Comparison of ENCODE assay signal across 8 cellular contexts in genomic region chr3:151168269-151169094, GRCh38. TPM values are rescaled to one million over a fixed set of nuclear protein-coding genes. Genes with fewer than 3 reads are reported as not detected.
A peak's percentile ranks its signal among the peaks of the same experiment; 100 is the strongest.
DNase-seq lines count a peak whose midpoint lies in the region; ATAC-seq, FAIRE-seq and TF ChIP-seq lines count a peak whose summit lies in the region.

No MANE protein-coding gene starts in this region.

- H2AK5ac ChIP-seq in trophoblast cell (ENCODE audit: low read length): peak overlapping the region; percentile 59

- no peak overlapping the region for H4K8ac ChIP-seq in trophoblast cell (ENCODE audit: low read depth, low read length)

- H4K12ac ChIP-seq in trophoblast cell (ENCODE audit: low read depth, low read length): no peak overlapping the region

- peaks cover 4% of the 10 kb centered on the region for H3K79me2 ChIP-seq in trophoblast cell (ENCODE audit: control insufficient read depth, insufficient read depth, low read length, poor library complexity)

- H3K36me3 ChIP-seq in trophoblast cell (ENCODE audit: control insufficient read depth in 1 of 2, insufficient read depth in 2 of 2, low read length in 2 of 2) (peaks cover 12 to 24% of the 10 kb centered on the region in 2 experiments), upper lobe of right lung (no peaks in the 10 kb centered on the region)

- H3K4me2 ChIP-seq in trophoblast cell (ENCODE audit: low read length): no peak overlapping the region

- no peak overlapping the region for H2AFZ ChIP-seq in trophoblast cell (ENCODE audit: insufficient read depth, low read length, poor library complexity)

- H3K18ac ChIP-seq in trophoblast cell (ENCODE audit: low read length): no peak overlapping the region

- DNase-seq in D341Med (ENCODE audit: low spot score) (peak; percentile 72), KG1 (lab: John Stamatoyannopoulos, UW) (peak; percentile 51), RCC 7860 (ENCODE audit: low spot score) (peak; percentile 43), foreskin keratinocyte (peak in 1 of 2 donors; percentile 40), trophoblast cell (peak; percentile 72 to 90), upper lobe of right lung (peak; percentile 93)
- DNase-seq in activated T-helper 1 cell treated with anti-CD3 and anti-CD28 coated beads, Interleukin-2, amount 50 U/mL, for 16 hours (ENCODE audit: low read depth in 1 of 2, low spot score in 1 of 2): peak; percentile 60 to 72

- H3K4me3 ChIP-seq in trophoblast cell (ENCODE audit: low read depth, low read length) (no peak overlapping the region), upper lobe of right lung (no peak overlapping the region)

- peak; percentile 62 for FAIRE-seq in RCC 7860 (lab: Jason Lieb, UNC)

- no peak overlapping the region for H3K4ac ChIP-seq in trophoblast cell (ENCODE audit: low read depth, low read length)

- H3K27me3 ChIP-seq in foreskin keratinocyte (no peaks in the 10 kb centered on the region), trophoblast cell (ENCODE audit: insufficient read depth, low read length) (no peaks in the 10 kb centered on the region), upper lobe of right lung (no peaks in the 10 kb centered on the region)

- H3K4me1 ChIP-seq in foreskin keratinocyte: no peaks in the 10 kb centered on the region
- no peaks in the 10 kb centered on the region for H3K4me1 ChIP-seq in trophoblast cell (ENCODE audit: control insufficient read depth in 1 of 2, insufficient read depth in 2 of 2, low read length in 2 of 2)
- peaks cover 4% of the 10 kb centered on the region for H3K4me1 ChIP-seq in upper lobe of right lung

- H2BK120ac ChIP-seq in trophoblast cell (ENCODE audit: insufficient read depth, low read length, poor library complexity): no peak overlapping the region

- no peaks in the 10 kb centered on the region for H3K79me1 ChIP-seq in trophoblast cell (ENCODE audit: low read length)

- peak; percentile 89 for TF ChIP-seq CTCF in foreskin keratinocyte (conservative IDR thresholded peaks at IDR 0.05)
- TF ChIP-seq CTCF in upper lobe of right lung (IDR thresholded peaks at IDR 0.05): peak; percentile 79

- intact Hi-C loops in upper lobe of right lung (cut with DNase I): no loop called here

- no peak overlapping the region for H3K14ac ChIP-seq in trophoblast cell (ENCODE audit: low read length)

- H3K9ac ChIP-seq in trophoblast cell (ENCODE audit: low read length): no peak overlapping the region

- no peak overlapping the region for H4K91ac ChIP-seq in trophoblast cell (ENCODE audit: low read depth, low read length)

- H2BK5ac ChIP-seq in trophoblast cell (ENCODE audit: low read depth, low read length, poor library complexity): no peak overlapping the region

- ATAC-seq in GM21447 (IDR thresholded peaks at IDR 0.05; ENCODE audit: unreplicated experiment): peak; percentile 52
- peak; percentile 87 for ATAC-seq in foreskin keratinocyte
- peak; percentile 90 for ATAC-seq in upper lobe of right lung

- no peak overlapping the region for H3K23ac ChIP-seq in trophoblast cell (ENCODE audit: low read length)

- H3K27ac ChIP-seq in foreskin keratinocyte (no peak overlapping the region), trophoblast cell (ENCODE audit: low read depth, low read length) (no peak overlapping the region), upper lobe of right lung (peak overlapping the region; percentile 55)

- H2BK12ac ChIP-seq in trophoblast cell (ENCODE audit: low read length): no peak overlapping the region

- H3K9me3 ChIP-seq in trophoblast cell (ENCODE audit: insufficient read depth, low read depth, low read length) (no peaks in the 10 kb centered on the region), upper lobe of right lung (no peaks in the 10 kb centered on the region)

- WGBS in trophoblast cell (ENCODE audit: extremely low coverage, insufficient coverage, insufficient read length): 100% methylated on average over 1 of the region's 7 CpGs

RNA-seq across cellular contexts. Expression of gene GPR171, which starts 34.5 kb away (rescaled TPM):
- not detected in 2 replicates for total RNA-seq in foreskin keratinocyte
- not detected in 2 replicates for polyA plus RNA-seq in foreskin keratinocyte
- polyA plus RNA-seq in trophoblast cell (2013): 0.04 TPM in 1 of 2 replicates, not detected in the other
- 3.2 TPM for total RNA-seq in upper lobe of right lung
